Comparison of ENCODE assay signal across 8 cellular contexts in genomic region chr5:67215592-67216471, GRCh38. TPM values are rescaled to one million over a fixed set of nuclear protein-coding genes. Genes with fewer than 3 reads are reported as not detected.
DNase-seq lines count a peak whose midpoint lies in the region; ATAC-seq and TF ChIP-seq lines count a peak whose summit lies in the region.

No MANE protein-coding gene starts in this region.

- peak overlapping the region; percentile 49 for H3K4me3 ChIP-seq in BE2C (ENCODE audit: low read depth, low read length)
- peak overlapping the region; percentile 3 to 37 for H3K4me3 ChIP-seq in ascending aorta
- H3K4me3 ChIP-seq in left lung: peak overlapping the region in 1 of 2 donors; percentile 23

- TF ChIP-seq CTCF in BE2C (IDR thresholded peaks at IDR 0.05; ENCODE audit: low read depth, low read length) (no peak), ascending aorta (IDR thresholded peaks at IDR 0.05) (no peak), left lung (IDR thresholded peaks at IDR 0.05) (no peak)

- DNase-seq in BE2C (peak; percentile 83), ascending aorta (ENCODE audit: low spot score in 2 of 2) (peak; percentile 70 to 86), left lung (peak; percentile 88 to 93), DMS79 (lab: John Stamatoyannopoulos, UW) (no peak)
- peak; percentile 77 for DNase-seq in T-helper 2 cell treated with Interferon-gamma antibody and Interleukin-4, amounts not matched to agents 5 μg/mL and 100 μg/mL, for 36 hours (ENCODE audit: low spot score)
- peak; percentile 26 to 41 (median 33) for DNase-seq in stimulated activated CD4-positive, alpha-beta T cell treated with anti-CD3 and anti-CD28 coated beads, TNF-alpha, amount 100 ng/mL, for 4 hours (ENCODE audit: low read depth in 3 of 3)

- H3K9me3 Mint-ChIP-seq in T-helper 2 cell treated with Interferon-gamma antibody and Interleukin-4, amounts not matched to agents 5 μg/mL and 100 μg/mL, for 36 hours: no peaks in the 10 kb centered on the region

- H3K27me3 ChIP-seq in BE2C (no peaks in the 10 kb centered on the region), ascending aorta (no peaks in the 10 kb centered on the region), left lung (no peaks in the 10 kb centered on the region)

- H3K4me1 ChIP-seq in BE2C (peaks cover 20% of the 10 kb centered on the region), ascending aorta (peaks cover 3 to 15% of the 10 kb centered on the region in 2 donors), left lung (peaks cover 19 to 24% of the 10 kb centered on the region in 2 donors)

- H3K4me3 Mint-ChIP-seq in T-helper 2 cell treated with Interferon-gamma antibody and Interleukin-4, amounts not matched to agents 5 μg/mL and 100 μg/mL, for 36 hours: peak overlapping the region; percentile 85

- peak overlapping the region; percentile 99 for H3K27ac Mint-ChIP-seq in T-helper 2 cell treated with Interferon-gamma antibody and Interleukin-4, amounts not matched to agents 5 μg/mL and 100 μg/mL, for 36 hours

- H3K36me3 Mint-ChIP-seq in T-helper 2 cell treated with Interferon-gamma antibody and Interleukin-4, amounts not matched to agents 5 μg/mL and 100 μg/mL, for 36 hours (ENCODE audit: low read depth): peaks cover 20% of the 10 kb centered on the region

- H3K9me3 ChIP-seq in BE2C: no peaks in the 10 kb centered on the region
- H3K9me3 ChIP-seq in ascending aorta: no peaks in the 10 kb centered on the region
- no peaks in the 10 kb centered on the region for H3K9me3 ChIP-seq in left lung

- intact Hi-C loops in ascending aorta (cut with DNase I): no loop called here
- intact Hi-C loops in left lung (cut with DNase I): no loop called here

- peak; percentile 100 for ATAC-seq in GM19351 (IDR thresholded peaks at IDR 0.05; ENCODE audit: unreplicated experiment)
- ATAC-seq in HG03469 (IDR thresholded peaks at IDR 0.05; ENCODE audit: unreplicated experiment): peak; percentile 99
- peak; percentile 91 for ATAC-seq in left lung

- H3K27ac ChIP-seq in ascending aorta (peak overlapping the region; percentile 48 to 80), left lung (peak overlapping the region; percentile 75 to 86)

- H3K27me3 Mint-ChIP-seq in T-helper 2 cell treated with Interferon-gamma antibody and Interleukin-4, amounts not matched to agents 5 μg/mL and 100 μg/mL, for 36 hours (ENCODE audit: low read depth): no peaks in the 10 kb centered on the region

- H3K36me3 ChIP-seq in BE2C: no peaks in the 10 kb centered on the region
- H3K36me3 ChIP-seq in ascending aorta: no peaks in the 10 kb centered on the region
- H3K36me3 ChIP-seq in left lung: no peaks in the 10 kb centered on the region

- peaks cover 64% of the 10 kb centered on the region for H3K4me1 Mint-ChIP-seq in T-helper 2 cell treated with Interferon-gamma antibody and Interleukin-4, amounts not matched to agents 5 μg/mL and 100 μg/mL, for 36 hours (ENCODE audit: low read depth)

RNA-seq across cellular contexts. Expression of gene CD180, which starts 19.2 kb away (rescaled TPM):
- not detected for polyA plus RNA-seq in BE2C (2012; ENCODE audit: insufficient read depth, insufficient read length, low read depth)
- total RNA-seq in ascending aorta: 2.3 TPM
- 1 to 10 TPM; 3.1 to 9.4 TPM for total RNA-seq in left lung
